In genomic region chr7:408651-409343, GRCh38 we compare ENCODE assay signal across 11 cellular contexts.
"Had no signal": no experiment of that assay in that cellular context is flagged by ENCODE, and none has a peak within 500 bp of the region (broad histone marks: within the 10 kb centered on the region; RNA-seq: fewer than 3 reads in every experiment).

No MANE protein-coding gene starts in this region.

- ATAC-seq: activated naive CD4-positive, alpha-beta T cell treated with anti-CD3 and anti-CD28 coated beads, Interleukin-2, amount 50 U/mL, for 72 hours had no signal

- H3K9me3 ChIP-seq: thyroid gland, uterus had no signal

- H3K4me3 ChIP-seq: thyroid gland, uterus had no signal

- DNase-seq: activated CD4-positive, alpha-beta T cell treated with anti-CD3 and anti-CD28 coated beads for 1 hour; activated CD4-positive, alpha-beta T cell treated with anti-CD3 and anti-CD28 coated beads, Interleukin-2, amount 50 U/mL, for 48 hours; amniotic stem cell; cerebellar nuclear complex; dermis blood vessel endothelial cell; hippocampal formation; stimulated activated CD4-positive, alpha-beta T cell treated with anti-CD3 and anti-CD28 coated beads, Interleukin-15, amount 100 ng/mL, for 24 hours; stimulated activated CD4-positive, alpha-beta T cell treated with anti-CD3 and anti-CD28 coated beads, Interleukin-4, amount 100 ng/mL, for 24 hours; thyroid gland; uterus had no signal

- H3K27ac ChIP-seq: thyroid gland, uterus had no signal

- H3K4me1 ChIP-seq: thyroid gland, uterus had no signal

- H3K27me3 ChIP-seq: thyroid gland, uterus had no signal

- H3K36me3 ChIP-seq: thyroid gland, uterus had no signal
